8 cellular contexts compared by ENCODE assay signal in genomic region chr1:248862695-248863010, GRCh38. TPM values are rescaled to one million over a fixed set of nuclear protein-coding genes. Genes with fewer than 3 reads are reported as not detected.
DNase-seq lines count a peak whose midpoint lies in the region; ATAC-seq, FAIRE-seq and TF ChIP-seq lines count a peak whose summit lies in the region.

No MANE protein-coding gene starts in this region.

- H3K36me3 Mint-ChIP-seq in CD4-positive, CD25-positive, alpha-beta regulatory T cell: no peaks in the 10 kb centered on the region

- H3K9me3 Mint-ChIP-seq in CD4-positive, CD25-positive, alpha-beta regulatory T cell: no peaks in the 10 kb centered on the region

- DNase-seq in CD4-positive, CD25-positive, alpha-beta regulatory T cell: no peak
- peak; percentile 40 to 50 for DNase-seq in Kasumi-1 (lab: John Stamatoyannopoulos, UW)
- DNase-seq in pancreas: no peak
- no peak for DNase-seq in amniotic stem cell (lab: John Stamatoyannopoulos, UW)
- no peak for DNase-seq in NCI-H2227 (lab: John Stamatoyannopoulos, UW; ENCODE audit: unreplicated experiment)
- DNase-seq in T-helper 9 cell: no peak

- no peak for TF ChIP-seq CTCF in pancreas (IDR thresholded peaks at IDR 0.05)

- peaks cover 35% of the 10 kb centered on the region for H3K4me1 ChIP-seq in CD4-positive, CD25-positive, alpha-beta regulatory T cell (ENCODE audit: control insufficient read depth, insufficient read depth, low read length, poor library complexity, severe bottlenecking)
- H3K4me1 ChIP-seq in ectodermal cell (ENCODE audit: control insufficient read depth, insufficient read depth, low read length) (peaks cover 7% of the 10 kb centered on the region), pancreas (peaks cover 0 to 13% (median 5%) of the 10 kb centered on the region in 3 donors)

- H3K4me3 ChIP-seq in CD4-positive, CD25-positive, alpha-beta regulatory T cell (ENCODE audit: low read depth, low read length): peak overlapping the region; percentile 75
- H3K4me3 ChIP-seq in ectodermal cell (ENCODE audit: insufficient read depth, low read depth, low read length): peak overlapping the region; percentile 60
- peak overlapping the region; percentile 44 to 60 (median 54) for H3K4me3 ChIP-seq in pancreas

- no peaks in the 10 kb centered on the region for H3K36me3 ChIP-seq in CD4-positive, CD25-positive, alpha-beta regulatory T cell (ENCODE audit: control insufficient read depth, insufficient read depth, low read length)
- H3K36me3 ChIP-seq in ectodermal cell (ENCODE audit: control insufficient read depth, insufficient read depth, low read length): no peaks in the 10 kb centered on the region
- no peaks in the 10 kb centered on the region for H3K36me3 ChIP-seq in pancreas

- H3K9me3 ChIP-seq in CD4-positive, CD25-positive, alpha-beta regulatory T cell (ENCODE audit: control insufficient read depth in 2 of 2, low read length in 2 of 2): no peaks in the 10 kb centered on the region
- H3K9me3 ChIP-seq in ectodermal cell (ENCODE audit: control insufficient read depth, low read length): no peaks in the 10 kb centered on the region
- no peaks in the 10 kb centered on the region for H3K9me3 ChIP-seq in pancreas

- intact Hi-C loops in pancreas (cut with DNase I): no loop called here

- H3K4me3 Mint-ChIP-seq in CD4-positive, CD25-positive, alpha-beta regulatory T cell: peak overlapping the region; percentile 92 to 98 (median 95)

- FAIRE-seq in pancreas (lab: Jason Lieb, UNC): no peak

- ATAC-seq in CD4-positive, CD25-positive, alpha-beta regulatory T cell (ENCODE audit: low read depth in 2 of 2): peak; percentile 1 to 15
- ATAC-seq in GM21515 (IDR thresholded peaks at IDR 0.05; ENCODE audit: unreplicated experiment) (peak; percentile 2), pancreas (no peak)

- H3K4me1 Mint-ChIP-seq in CD4-positive, CD25-positive, alpha-beta regulatory T cell: peaks cover 21 to 57% (median 30%) of the 10 kb centered on the region in 4 donors

- H3K27me3 ChIP-seq in CD4-positive, CD25-positive, alpha-beta regulatory T cell (ENCODE audit: control insufficient read depth, insufficient read depth, low read length): no peaks in the 10 kb centered on the region
- H3K27me3 ChIP-seq in ectodermal cell (ENCODE audit: control insufficient read depth, insufficient read depth, low read length, poor library complexity, severe bottlenecking) (peaks cover 53% of the 10 kb centered on the region), pancreas (no peaks in the 10 kb centered on the region)

- H3K27ac ChIP-seq in CD4-positive, CD25-positive, alpha-beta regulatory T cell (ENCODE audit: insufficient read depth, low read length, poor library complexity, severe bottlenecking): peak overlapping the region; percentile 64
- no peak overlapping the region for H3K27ac ChIP-seq in ectodermal cell (ENCODE audit: insufficient read depth, low read depth, low read length, poor library complexity, severe bottlenecking)
- peak overlapping the region; percentile 33 to 73 (median 58) for H3K27ac ChIP-seq in pancreas

- 18 to 25% methylated on average over 4 of the region's 4 CpGs for WGBS in ectodermal cell, 2 experiments
- WGBS in pancreas, 2 donors: 5% methylated on average over 4 of the region's 4 CpGs

- peak overlapping the region; percentile 69 to 94 (median 92) for H3K27ac Mint-ChIP-seq in CD4-positive, CD25-positive, alpha-beta regulatory T cell

- H3K27me3 Mint-ChIP-seq in CD4-positive, CD25-positive, alpha-beta regulatory T cell: no peaks in the 10 kb centered on the region

RNA-seq across cellular contexts. Expression of gene ZNF692, which starts 3.8 kb away (rescaled TPM):
- total RNA-seq in CD4-positive, CD25-positive, alpha-beta regulatory T cell: 50.6 TPM
- 1 to 10 TPM; 6.0 to 9.8 (median 7.2) TPM for polyA plus RNA-seq in CD4-positive, CD25-positive, alpha-beta regulatory T cell
- polyA plus RNA-seq in ectodermal cell (2013, experiment 1 of 4): 63.6 TPM
- polyA plus RNA-seq in ectodermal cell (2013, experiment 2 of 4): 47.8 TPM
- 58.8 TPM for polyA plus RNA-seq in ectodermal cell (2013, experiment 3 of 4)
- polyA plus RNA-seq in ectodermal cell (2013, experiment 4 of 4): 66.0 TPM
- 10 to 100 TPM; 11.9 to 36.5 (median 21.3) TPM for total RNA-seq in pancreas
- polyA plus RNA-seq in pancreas: 100 to 1,000 TPM; 191 to 233 TPM

RNA-seq across cellular contexts. Expression of gene ZNF672, which starts 24.6 kb away (rescaled TPM):
- 39.1 TPM for total RNA-seq in CD4-positive, CD25-positive, alpha-beta regulatory T cell
- polyA plus RNA-seq in CD4-positive, CD25-positive, alpha-beta regulatory T cell: 10 to 100 TPM; 24.8 to 33.3 (median 27.5) TPM
- polyA plus RNA-seq in ectodermal cell (2013, experiment 1 of 4): 38.3 TPM
- polyA plus RNA-seq in ectodermal cell (2013, experiment 2 of 4): 31.5 TPM
- 28.3 TPM for polyA plus RNA-seq in ectodermal cell (2013, experiment 3 of 4)
- polyA plus RNA-seq in ectodermal cell (2013, experiment 4 of 4): 29.7 TPM
- total RNA-seq in pancreas: 10 to 100 TPM; 13.0 to 22.6 (median 15.5) TPM
- polyA plus RNA-seq in pancreas: 10 to 100 TPM in 1 of 2 donors, 1 to 10 TPM in 1; 9.7 to 16.0 TPM

RNA-seq across cellular contexts. Expression of gene SH3BP5L, which starts 36.9 kb away (rescaled TPM):
- 18.3 TPM for total RNA-seq in CD4-positive, CD25-positive, alpha-beta regulatory T cell
- polyA plus RNA-seq in CD4-positive, CD25-positive, alpha-beta regulatory T cell: 1 to 10 TPM; 2.2 to 6.5 (median 4.5) TPM
- 24.8 TPM for polyA plus RNA-seq in ectodermal cell (2013, experiment 1 of 4)
- 26.1 TPM for polyA plus RNA-seq in ectodermal cell (2013, experiment 2 of 4)
- 17.9 TPM for polyA plus RNA-seq in ectodermal cell (2013, experiment 3 of 4)
- polyA plus RNA-seq in ectodermal cell (2013, experiment 4 of 4): 22.3 TPM
- 10 to 100 TPM in 1 of 6 donors, 1 to 10 TPM in 5; 6.1 to 15.7 (median 7.6) TPM for total RNA-seq in pancreas
- polyA plus RNA-seq in pancreas: 10 to 100 TPM; 13.6 to 15.8 TPM

RNA-seq across cellular contexts. Expression of gene PGBD2, which starts 43.4 kb away (rescaled TPM):
- total RNA-seq in CD4-positive, CD25-positive, alpha-beta regulatory T cell: 3.2 TPM
- 10 to 100 TPM in 1 of 4 donors, 1 to 10 TPM in 3; 7.2 to 10.8 (median 8.3) TPM for polyA plus RNA-seq in CD4-positive, CD25-positive, alpha-beta regulatory T cell
- 9.7 TPM for polyA plus RNA-seq in ectodermal cell (2013, experiment 1 of 4)
- polyA plus RNA-seq in ectodermal cell (2013, experiment 2 of 4): 14.1 TPM
- 8.5 TPM for polyA plus RNA-seq in ectodermal cell (2013, experiment 3 of 4)
- 8.6 TPM for polyA plus RNA-seq in ectodermal cell (2013, experiment 4 of 4)
- 1 to 10 TPM; 2.2 to 7.5 (median 4.0) TPM for total RNA-seq in pancreas
- polyA plus RNA-seq in pancreas: 1 to 10 TPM; 5.8 to 6.9 TPM

Comparison
In these comparisons a context has a peak if more than half of its experiments do, and no peak if none do; other contexts are left out.
1. ATAC-seq: peak in CD4-positive, CD25-positive, alpha-beta regulatory T cell (2 of 2) and GM21515 (single experiment); none in pancreas (0 of 4).
2. DNase-seq: peak in Kasumi-1 (2 of 2); none in CD4-positive, CD25-positive, alpha-beta regulatory T cell (0 of 3), pancreas (0 of 6), amniotic stem cell (single experiment), NCI-H2227 (single experiment) and T-helper 9 cell (single experiment).
3. Peak in every context shown above with its lines, with median percentiles within 50 percentile points of each other: H3K4me3 ChIP-seq.